Comparison of ENCODE assay signal across 19 cellular contexts in genomic region chr5:117769877-117770276, GRCh38.
"Had no signal": no experiment of that assay in that cellular context is flagged by ENCODE, and none has a peak within 500 bp of the region (broad histone marks: within the 10 kb centered on the region; RNA-seq: fewer than 3 reads in every experiment).

No MANE protein-coding gene starts in this region.

- DNase-seq: cortex of kidney; effector memory CD8-positive, alpha-beta T cell; erythroblast; hypothalamus; immature natural killer cell; islet precursor cell; left ventricle myocardium superior; lower lobe of right lung; natural killer cell; occipital lobe; right lobe of liver; small intestine; stimulated activated CD4-positive, alpha-beta T cell treated with anti-CD3 and anti-CD28 coated beads, Interleukin-15, amount 100 ng/mL, for 24 hours; stimulated activated CD4-positive, alpha-beta T cell treated with anti-CD3 and anti-CD28 coated beads, Interleukin-2, amount 100 ng/mL, for 48 hours; stimulated activated naive B cell treated with anti-CD40 and anti-IgM and Interleukin-4, amounts not matched to agents 10 μg/mL and 1 μg/mL and 100 μg/mL, for 72 hours; stimulated activated naive CD8-positive, alpha-beta T cell treated with anti-CD3 and anti-CD28 coated beads, Interleukin-15, amount 100 ng/mL, for 72 hours; transverse colon; upper lobe of right lung; uterus had no signal
